Comparison of ENCODE assay signal across 8 cellular contexts in genomic region chr16:86874141-86874540, GRCh38.
DNase-seq lines count a peak whose midpoint lies in the region; ATAC-seq and TF ChIP-seq lines count a peak whose summit lies in the region.

No MANE protein-coding gene starts in this region.

- no peak overlapping the region for H3K27ac ChIP-seq in lower lobe of right lung
- no peak overlapping the region for H3K27ac ChIP-seq in substantia nigra (ENCODE audit: low read depth, low read length, poor library complexity, severe bottlenecking)

- intact Hi-C loops in Calu3 (cut with micrococcal nuclease; ENCODE audit: unreplicated experiment) (loop anchor here (5.0 kb wide), 1 partner anchor 312 kb away; no protein-coding TSS in a partner anchor), lower lobe of right lung (cut with DNase I) (no loop called here), head of caudate nucleus (cut with DNase I) (no loop called here)

- H3K4me3 Mint-ChIP-seq in Calu3 (ENCODE audit: low read depth, unreplicated experiment), result no peak overlapping the region
- H3K4me3 Mint-ChIP-seq in activated T-cell treated with anti-CD3 and anti-CD28 coated beads, Interleukin-2, amount 50 U/mL, for 24 hours, result no peak overlapping the region

- no peaks in the 10 kb centered on the region for H3K9me3 Mint-ChIP-seq in Calu3 (ENCODE audit: low read depth, unreplicated experiment)
- no peaks in the 10 kb centered on the region for H3K9me3 Mint-ChIP-seq in activated T-cell treated with anti-CD3 and anti-CD28 coated beads, Interleukin-2, amount 50 U/mL, for 24 hours

- no peaks in the 10 kb centered on the region for H3K36me3 ChIP-seq in lower lobe of right lung

- no TSS peak for BruUV-seq in Calu3 (replicated peaks; lab: Mats Ljungman, UMichigan)

- no peaks in the 10 kb centered on the region for H3K36me3 Mint-ChIP-seq in Calu3 (ENCODE audit: insufficient read depth, unreplicated experiment)
- H3K36me3 Mint-ChIP-seq in activated T-cell treated with anti-CD3 and anti-CD28 coated beads, Interleukin-2, amount 50 U/mL, for 24 hours (ENCODE audit: low read depth), result no peaks in the 10 kb centered on the region

- H3K4me3 ChIP-seq in lower lobe of right lung, result no peak overlapping the region

- H3K27me3 Mint-ChIP-seq in Calu3 (ENCODE audit: unreplicated experiment), result peaks cover 75% of the 10 kb centered on the region
- H3K27me3 Mint-ChIP-seq in activated T-cell treated with anti-CD3 and anti-CD28 coated beads, Interleukin-2, amount 50 U/mL, for 24 hours, result peaks cover 48% of the 10 kb centered on the region

- H3K4me1 ChIP-seq in lower lobe of right lung, result no peaks in the 10 kb centered on the region

- peaks cover 12% of the 10 kb centered on the region for H3K4me1 Mint-ChIP-seq in Calu3 (ENCODE audit: low read depth, unreplicated experiment)
- no peaks in the 10 kb centered on the region for H3K4me1 Mint-ChIP-seq in activated T-cell treated with anti-CD3 and anti-CD28 coated beads, Interleukin-2, amount 50 U/mL, for 24 hours (ENCODE audit: low read depth)

- H3K9me3 ChIP-seq in lower lobe of right lung, result no peaks in the 10 kb centered on the region

- CTCF ChIA-PET in Calu3 (lab: Charles Lee), result interaction anchor here (0.6 to 1.4 kb wide), 15 partner anchors 9 to 311 kb away, joined by 3 to 9 read pairs (median 3); partner anchors contain the start of genes FOXC2 and FOXL1

- no peak overlapping the region for H3K27ac Mint-ChIP-seq in Calu3 (ENCODE audit: unreplicated experiment)
- H3K27ac Mint-ChIP-seq in activated T-cell treated with anti-CD3 and anti-CD28 coated beads, Interleukin-2, amount 50 U/mL, for 24 hours, result no peak overlapping the region

- H3K27me3 ChIP-seq in lower lobe of right lung (ENCODE audit: low read depth), result peaks cover 36% of the 10 kb centered on the region

- ATAC-seq in lower lobe of right lung (no peak), GM21825 (IDR thresholded peaks at IDR 0.05; ENCODE audit: unreplicated experiment) (no peak)

- DNase-seq in Calu3 (peak; percentile 67), HS-27A (ENCODE audit: low read depth) (peak; percentile 26), lower lobe of right lung (no peak), substantia nigra (lab: John Stamatoyannopoulos, UW) (no peak), head of caudate nucleus (no peak), T-helper 9 cell (no peak)
- peak; percentile 52 for DNase-seq in activated T-cell treated with anti-CD3 and anti-CD28 coated beads, Interleukin-2, amount 50 U/mL, for 24 hours

- TF ChIP-seq CTCF in Calu3 (IDR thresholded peaks at IDR 0.05; ENCODE audit: unreplicated experiment) (peak; percentile 72), lower lobe of right lung (IDR thresholded peaks at IDR 0.05) (peak; percentile 52)

Comparison
In these comparisons a context has a peak if more than half of its experiments do, and no peak if none do; other contexts are left out.
1. DNase-seq: peak in Calu3 (single experiment), HS-27A (single experiment) and activated T-cell treated with anti-CD3 and anti-CD28 coated beads, Interleukin-2, amount 50 U/mL, for 24 hours (single experiment); none in lower lobe of right lung (single experiment), substantia nigra (0 of 49), head of caudate nucleus (0 of 42) and T-helper 9 cell (single experiment).